ENCODE assay signal across 8 cellular contexts in genomic region chr7:12389089-12389700, GRCh38. TPM values are rescaled to one million over a fixed set of nuclear protein-coding genes. Genes with fewer than 3 reads are reported as not detected.
DNase-seq lines count a peak whose midpoint lies in the region; ATAC-seq, FAIRE-seq and TF ChIP-seq lines count a peak whose summit lies in the region.

No MANE protein-coding gene starts in this region.

- TF ChIP-seq CTCF in A549 (IDR thresholded peaks at IDR 0.05) (peak; percentile 84), H9 (conservative IDR thresholded peaks at IDR 0.05) (peak; percentile 91), PC-9 (conservative IDR thresholded peaks at IDR 0.05) (peak; percentile 90)

- H3K4me3 ChIP-seq in A549 (no peak overlapping the region), PC-9 (no peak overlapping the region)

- H3K27me3 ChIP-seq in H9 (ENCODE audit: insufficient read depth, low read length) (no peaks in the 10 kb centered on the region), PC-9 (ENCODE audit: insufficient read depth, low read depth) (no peaks in the 10 kb centered on the region)

- POLR2A ChIA-PET in A549 (lab: Yijun Ruan, JAX) (no interaction called here), PC-9 (lab: Charles Lee; ENCODE audit: unreplicated experiment) (no interaction called here)

- 0 out of 2 replicates have a peak, but pooled peaks cover 4% of the 10 kb centered on the region for H3K36me3 ChIP-seq in PC-9 (ENCODE audit: low read depth)

- H3F3A ChIP-seq in PC-9 (ENCODE audit: insufficient read depth, low read depth): no peaks in the 10 kb centered on the region; the same call in 1 of the 2 replicates

- H3K56ac ChIP-seq in H9 (ENCODE audit: insufficient read length, low read depth, low read length): no peak overlapping the region

- no peak overlapping the region for H2BK12ac ChIP-seq in H9 (ENCODE audit: insufficient read length, low read depth, low read length)

- no peak overlapping the region for H4K8ac ChIP-seq in H9 (replicated peaks; ENCODE audit: insufficient read length, low read depth, low read length)

- H3K4me1 ChIP-seq in A549: no peaks in the 10 kb centered on the region
- H3K4me1 ChIP-seq in H9 (ENCODE audit: insufficient read depth, low read length): no peaks in the 10 kb centered on the region
- H3K4me1 ChIP-seq in PC-9 (replicated peaks; ENCODE audit: insufficient read depth): no peaks in the 10 kb centered on the region

- H3K14ac ChIP-seq in H9 (ENCODE audit: insufficient read depth, low read length): no peak overlapping the region

- H2BK5ac ChIP-seq in H9 (ENCODE audit: insufficient read length, low read length): no peak overlapping the region

- no peak overlapping the region for H3K27ac Mint-ChIP-seq in H9
- H3K27ac Mint-ChIP-seq in stimulated activated naive CD8-positive, alpha-beta T cell treated with anti-CD3 and anti-CD28 coated beads, Interleukin-15, amount 100 ng/mL, for 72 hours: no peak overlapping the region

- H3K27me3 Mint-ChIP-seq in H9 (ENCODE audit: low read depth): no peaks in the 10 kb centered on the region
- peaks cover 7% of the 10 kb centered on the region for H3K27me3 Mint-ChIP-seq in stimulated activated naive CD8-positive, alpha-beta T cell treated with anti-CD3 and anti-CD28 coated beads, Interleukin-15, amount 100 ng/mL, for 72 hours

- H3K4me3 Mint-ChIP-seq in H9: no peak overlapping the region
- no peak overlapping the region for H3K4me3 Mint-ChIP-seq in stimulated activated naive CD8-positive, alpha-beta T cell treated with anti-CD3 and anti-CD28 coated beads, Interleukin-15, amount 100 ng/mL, for 72 hours

- peak; percentile 71 to 73 for TF ChIP-seq RAD21 in A549 (conservative IDR thresholded peaks at IDR 0.05 in 1 of 2, IDR thresholded peaks at IDR 0.05 in 1 of 2)

- H3T11ph ChIP-seq in H9 (ENCODE audit: low read length): no peak overlapping the region

- no peaks in the 10 kb centered on the region for H3K23me2 ChIP-seq in H9 (ENCODE audit: insufficient read length, low read depth, low read length, poor library complexity, severe bottlenecking)

- H3K9ac ChIP-seq in H9 (ENCODE audit: extremely low read depth, insufficient read length, low read length): no peak overlapping the region

- peak; percentile 88 to 93; a peak in 5 of 6 replicates for ATAC-seq in A549
- peak; percentile 73 for ATAC-seq in stimulated activated naive CD8-positive, alpha-beta T cell treated with anti-CD3 and anti-CD28 coated beads, Interleukin-15, amount 100 ng/mL, for 72 hours

- intact Hi-C loops in PC-9 (cut with micrococcal nuclease; ENCODE audit: unreplicated experiment): loop anchor here (1.0 to 5.0 kb wide), 4 partner anchors 101 to 962 kb away; partner anchors contain the start of gene TMEM106B

- no peak overlapping the region for H2BK120ac ChIP-seq in H9 (ENCODE audit: low read depth, low read length, poor library complexity, severe bottlenecking)

- H3K4me2 ChIP-seq in A549: no peak overlapping the region
- no peak overlapping the region for H3K4me2 ChIP-seq in H9 (ENCODE audit: insufficient read depth, insufficient read length, low read length)
- H3K4me2 ChIP-seq in PC-9: no peak overlapping the region

- H3K36me3 Mint-ChIP-seq in H9 (ENCODE audit: insufficient read depth in 1 of 3, low read depth in 3 of 3): peaks cover 3 to 31% (median 24%) of the 10 kb centered on the region in 3 experiments; a peak in 5 of 7 replicates

- peaks cover 2% of the 10 kb centered on the region; the same call in 1 of the 2 replicates for H3K79me2 ChIP-seq in H9 (ENCODE audit: insufficient read depth, low read length)
- H3K79me2 ChIP-seq in PC-9 (ENCODE audit: low read depth): no peaks in the 10 kb centered on the region

- H4K20me1 ChIP-seq in H9 (ENCODE audit: control insufficient read depth, insufficient read depth, insufficient read length) (no peaks in the 10 kb centered on the region), PC-9 (ENCODE audit: insufficient read depth) (no peaks in the 10 kb centered on the region)

- no peak overlapping the region for H2BK15ac ChIP-seq in H9 (ENCODE audit: low read depth, low read length)

- no peak overlapping the region for H4K5ac ChIP-seq in H9 (ENCODE audit: insufficient read length, low read depth, low read length)

- H3K27ac ChIP-seq in A549: no peak overlapping the region
- H3K27ac ChIP-seq in H9 (ENCODE audit: insufficient read length, low read depth, low read length): no peak overlapping the region
- no peak overlapping the region for H3K27ac ChIP-seq in PC-9

- H2BK20ac ChIP-seq in H9 (ENCODE audit: low read depth, low read length, poor library complexity, severe bottlenecking): no peak overlapping the region

- no peak overlapping the region for H2AFZ ChIP-seq in H9 (ENCODE audit: low read length)
- H2AFZ ChIP-seq in PC-9: no peak overlapping the region

- no peak for TF ChIP-seq EP300 in A549 (IDR thresholded peaks at IDR 0.05)

- peak; percentile 36 to 69 for DNase-seq in A549 (ENCODE audit: low read depth in 1 of 2, low spot score in 1 of 2)
- DNase-seq in GM04504 (ENCODE audit: low read depth): peak; percentile 28
- peak; percentile 63 for DNase-seq in H9
- peak; percentile 38 for DNase-seq in KG1 (lab: John Stamatoyannopoulos, UW)
- DNase-seq in PC-9: peak; percentile 50 to 52
- DNase-seq in amniotic stem cell (lab: John Stamatoyannopoulos, UW): peak; percentile 36
- DNase-seq in iris pigment epithelial cell (ENCODE audit: low read depth): peak; percentile 72
- peak; percentile 34 to 39 for DNase-seq in stimulated activated naive CD8-positive, alpha-beta T cell treated with anti-CD3 and anti-CD28 coated beads, Interleukin-15, amount 100 ng/mL, for 72 hours

- TF ChIP-seq POLR2A in A549 (IDR thresholded peaks at IDR 0.05; ENCODE audit: low read length): no peak

- H3K23ac ChIP-seq in H9 (ENCODE audit: insufficient read length, low read depth, low read length): no peak overlapping the region

- H3K4ac ChIP-seq in H9 (ENCODE audit: low read depth, low read length): no peak overlapping the region

- peak; percentile 7 for FAIRE-seq in A549 (lab: Jason Lieb, UNC)

- H3K9me3 ChIP-seq in A549 (no peaks in the 10 kb centered on the region), H9 (ENCODE audit: control insufficient read depth, low read depth, low read length) (no peaks in the 10 kb centered on the region), PC-9 (ENCODE audit: insufficient read depth, low read depth) (no peaks in the 10 kb centered on the region)

- H4K91ac ChIP-seq in H9 (ENCODE audit: insufficient read length, low read depth, low read length): no peak overlapping the region

- H3K4me1 Mint-ChIP-seq in H9: peaks cover 24 to 26% of the 10 kb centered on the region in 2 experiments
- no peaks in the 10 kb centered on the region for H3K4me1 Mint-ChIP-seq in stimulated activated naive CD8-positive, alpha-beta T cell treated with anti-CD3 and anti-CD28 coated beads, Interleukin-15, amount 100 ng/mL, for 72 hours

- no peak overlapping the region for H2AK5ac ChIP-seq in H9 (ENCODE audit: insufficient read length, low read length)

- H3K18ac ChIP-seq in H9 (ENCODE audit: insufficient read length, low read depth, low read length): no peak overlapping the region

- H3K9me3 Mint-ChIP-seq in H9: no peaks in the 10 kb centered on the region
- H3K9me3 Mint-ChIP-seq in stimulated activated naive CD8-positive, alpha-beta T cell treated with anti-CD3 and anti-CD28 coated beads, Interleukin-15, amount 100 ng/mL, for 72 hours: no peaks in the 10 kb centered on the region

- 46% methylated on average over 1 of the region's 1 CpG for WGBS in A549 (ENCODE audit: missing lambda C conversion rate)
- WGBS in H9 (ENCODE audit: extremely low coverage, insufficient read length, low lambda C conversion rate): no CpG with 5 or more reads among the region's 1 CpG

- H3K79me1 ChIP-seq in H9 (ENCODE audit: insufficient read depth, low read depth, low read length, poor library complexity, severe bottlenecking): no peaks in the 10 kb centered on the region

- no TSS peak for BruUV-seq in PC-9 (replicated peaks; lab: Mats Ljungman, UMichigan)

- no peaks in the 10 kb centered on the region for H3K9me2 ChIP-seq in PC-9 (ENCODE audit: insufficient read depth)

- CTCF ChIA-PET in A549 (lab: Yijun Ruan, JAX) (interaction anchor here (0.7 to 2.1 kb wide), 13 partner anchors 9 to 931 kb away, joined by 3 to 10 read pairs (median 4); no protein-coding TSS in a partner anchor), PC-9 (lab: Charles Lee) (interaction anchor here (1.3 kb wide), 1 partner anchor 101 kb away, joined by 7 read pairs; no protein-coding TSS in a partner anchor)

TF ChIP-seq in A549, 52 proteins besides CTCF, POLR2A, EP300 and RAD21 (continues in another document):
- TF ChIP-seq NFE2L2 (conservative IDR thresholded peaks at IDR 0.05; ENCODE audit: low read length) (no peak), BHLHE40 (IDR thresholded peaks at IDR 0.05; ENCODE audit: low read depth, low read length) (no peak), KDM5A (IDR thresholded peaks at IDR 0.05) (no peak), MYC (IDR thresholded peaks at IDR 0.05; ENCODE audit: borderline replicate concordance, low read length) (no peak), CEBPB (IDR thresholded peaks at IDR 0.05) (peak; percentile 42 to 71; a peak in 3 of 4 replicates), MAFK (IDR thresholded peaks at IDR 0.05; ENCODE audit: partially characterized antibody) (no peak), HES2 (IDR thresholded peaks at IDR 0.05) (no peak), ESRRA (IDR thresholded peaks at IDR 0.05; ENCODE audit: borderline replicate concordance, low read length) (no peak)

RNA-seq across cellular contexts. Expression of gene VWDE, which starts 14.5 kb away (rescaled TPM):
- polyA plus RNA-seq in A549 (2011; rRNA removed) (2.1 and 2.4 TPM in 2 replicates), A549 (2017; fragmentation: RNase III; extraction: RNeasy Plus Mini Kit Qiagen cat#74134 plus additional on column Dnase treatment) (0.59 to 1.2 TPM (median 0.73 TPM) in 3 replicates)
- 0.24 and 0.26 TPM in 2 replicates for polyA plus RNA-seq in A549 (2012; cell fraction: cytosol; rRNA removed)
- polyA plus RNA-seq in A549 (2012; cell fraction: nucleus; rRNA removed): 0.31 and 0.40 TPM in 2 replicates
- 5.5 and 7.2 TPM in 2 replicates for polyA minus RNA-seq in A549 (2011; rRNA and poly(A)+ RNA removed)
- total RNA-seq in H9 (2021) (15.9 and 18.1 TPM in 2 replicates), PC-9 (2021) (27.3 and 28.8 TPM in 2 replicates)
